ENCODE assay signal across 11 cellular contexts in genomic region chr1:21574464-21575151, GRCh38.
DNase-seq lines count a peak whose midpoint lies in the region; FAIRE-seq and TF ChIP-seq lines count a peak whose summit lies in the region.
"Had no signal": no experiment of that assay in that cellular context is flagged by ENCODE, and none has a peak within 500 bp of the region (broad histone marks: within the 10 kb centered on the region; RNA-seq: fewer than 3 reads in every experiment).

No MANE protein-coding gene starts in this region.

- peaks cover 6% of the 10 kb centered on the region for H3K27me3 Mint-ChIP-seq in nephron progenitor cell (ENCODE audit: low read depth, poor library complexity)

- no peaks in the 10 kb centered on the region for H3K9me3 Mint-ChIP-seq in nephron progenitor cell

- H3K4me1 Mint-ChIP-seq in nephron progenitor cell: peaks cover 32% of the 10 kb centered on the region

- peaks cover 20 to 29% (median 24%) of the 10 kb centered on the region in 10 experiments for H3K4me1 ChIP-seq in BLaER1 treated with 17β-estradiol and CSF1 and Interleukin-3, amounts not matched to agents 10 nM and 100 nM
- peaks cover 2 to 10% of the 10 kb centered on the region in 2 donors for H3K4me1 ChIP-seq in esophagus (ENCODE audit: control insufficient read depth in 2 of 2, insufficient read depth in 2 of 2, low read length in 1 of 2)

- peak overlapping the region; percentile 82 to 93 (median 88) for H3K4me2 ChIP-seq in BLaER1 treated with 17β-estradiol and CSF1 and Interleukin-3, amounts not matched to agents 10 nM and 100 nM

- H3K4me3 Mint-ChIP-seq in nephron progenitor cell: no peak overlapping the region

- peaks cover 0 to 15% (median 0%) of the 10 kb centered on the region in 11 experiments; a peak in 3 of 22 replicates for H4K20me1 ChIP-seq in BLaER1 treated with 17β-estradiol and CSF1 and Interleukin-3, amounts not matched to agents 10 nM and 100 nM

- peak overlapping the region in 2 of 10 experiments; percentile 8 to 44; a peak in 5 of 20 replicates for H3K4me3 ChIP-seq in BLaER1 treated with 17β-estradiol and CSF1 and Interleukin-3, amounts not matched to agents 10 nM and 100 nM
- H3K4me3 ChIP-seq in esophagus (ENCODE audit: low read depth in 1 of 2, low read length in 2 of 2): no peak overlapping the region

- H3K27ac Mint-ChIP-seq in nephron progenitor cell: no peak overlapping the region

- DNase-seq in NCI-H2227 (lab: John Stamatoyannopoulos, UW; ENCODE audit: unreplicated experiment) (peak; percentile 82), nephron progenitor cell (peak; percentile 54), H54 (ENCODE audit: insufficient read length, low spot score) (no peak), hippocampal formation (lab: John Stamatoyannopoulos, UW) (no peak), middle frontal gyrus (ENCODE audit: extremely low spot score, low spot score) (no peak)
- DNase-seq in activated CD8-positive, alpha-beta memory T cell treated with anti-CD3 and anti-CD28 coated beads, Interleukin-2, amount 50 U/mL, for 4 hours: no peak
- DNase-seq: activated naive CD4-positive, alpha-beta T cell had no signal

- 17 to 31% methylated on average over 31 of the region's 31 CpGs for WGBS in esophagus, 2 donors

- no peak for TF ChIP-seq CTCF in nephron progenitor cell (IDR thresholded peaks at IDR 0.05)

- TF ChIP-seq POLR2A in H54 (IDR thresholded peaks at IDR 0.05; ENCODE audit: low read depth, low read length): no peak

- H3K27me3 ChIP-seq in BLaER1 treated with 17β-estradiol and CSF1 and Interleukin-3, amounts not matched to agents 10 nM and 100 nM: peaks cover 0 to 17% (median 0%) of the 10 kb centered on the region in 11 experiments; a peak in 3 of 22 replicates
- no peaks in the 10 kb centered on the region for H3K27me3 ChIP-seq in esophagus (ENCODE audit: control insufficient read depth in 1 of 2, insufficient read depth in 2 of 2, low read length in 2 of 2)

- no peak for FAIRE-seq in H54 (lab: Jason Lieb, UNC)
- FAIRE-seq: G401.6, RCC 7860 had no signal

- H3K36me3 Mint-ChIP-seq in nephron progenitor cell (ENCODE audit: low read depth): no peaks in the 10 kb centered on the region

- no peaks in the 10 kb centered on the region for H3K36me3 ChIP-seq in BLaER1 treated with 17β-estradiol and CSF1 and Interleukin-3, amounts not matched to agents 10 nM and 100 nM
- H3K36me3 ChIP-seq in esophagus (ENCODE audit: control insufficient read depth in 2 of 2, insufficient read depth in 2 of 2, low read length in 1 of 2): no peaks in the 10 kb centered on the region

- peak overlapping the region in 10 of 11 experiments; percentile 34 to 68 (median 52); a peak in 18 of 22 replicates for H3K9ac ChIP-seq in BLaER1 treated with 17β-estradiol and CSF1 and Interleukin-3, amounts not matched to agents 10 nM and 100 nM

- H3K27ac ChIP-seq in BLaER1 treated with 17β-estradiol and CSF1 and Interleukin-3, amounts not matched to agents 10 nM and 100 nM: peak overlapping the region in 8 of 11 experiments; percentile 7 to 55 (median 38); a peak in 10 of 22 replicates
- H3K27ac ChIP-seq in esophagus (ENCODE audit: low read depth in 2 of 2, low read length in 1 of 2): peak overlapping the region; percentile 54 to 59

- H3K9me3 ChIP-seq in BLaER1 treated with 17β-estradiol and CSF1 and Interleukin-3, amounts not matched to agents 10 nM and 100 nM (replicated peaks in 1 of 11): peaks cover 0 to 9% (median 0%) of the 10 kb centered on the region in 11 experiments; a peak in 2 of 22 replicates
- peaks cover 0 to 6% of the 10 kb centered on the region in 2 donors for H3K9me3 ChIP-seq in esophagus (ENCODE audit: control insufficient read depth in 2 of 2, insufficient read depth in 1 of 2, low read depth in 1 of 2, low read length in 1 of 2)

Comparison
In these comparisons a context has a peak if more than half of its experiments do, and no peak if none do; other contexts are left out.
1. DNase-seq: peak in NCI-H2227 (single experiment) and nephron progenitor cell (single experiment); none in H54 (single experiment), activated CD8-positive, alpha-beta memory T cell treated with anti-CD3 and anti-CD28 coated beads, Interleukin-2, amount 50 U/mL, for 4 hours (single experiment), hippocampal formation (0 of 2) and middle frontal gyrus (single experiment).